18 cellular contexts compared by ENCODE assay signal in genomic region chr5:80763873-80764647, GRCh38.
DNase-seq lines count a peak whose midpoint lies in the region; ATAC-seq and TF ChIP-seq lines count a peak whose summit lies in the region.
"Had no signal": no experiment of that assay in that cellular context is flagged by ENCODE, and none has a peak within 500 bp of the region (broad histone marks: within the 10 kb centered on the region; RNA-seq: fewer than 3 reads in every experiment).

No MANE protein-coding gene starts in this region.

- H2AFZ ChIP-seq in HCT116 (ENCODE audit: low read depth, low read length, poor library complexity, severe bottlenecking), result no peak overlapping the region

- DNase-seq in HCT116 (ENCODE audit: low read depth, low spot score) (no peak), RPMI7951 (ENCODE audit: low read depth) (peak; percentile 3), epithelial cell of esophagus (ENCODE audit: low read depth) (peak; percentile 12), AG08396 (ENCODE audit: low spot score) (no peak), NCI-H2171 (lab: John Stamatoyannopoulos, UW) (no peak)
- DNase-seq in CD4-positive, alpha-beta memory T cell, result no peak
- DNase-seq in stimulated activated naive CD4-positive, alpha-beta T cell (lab: John Stamatoyannopoulos, UW), result no peak
- DNase-seq: AML-193; CD4-positive, alpha-beta T cell; DMS79; GF-D8; Karpas-422; NCI-H1436; NCI-H526; Right ventricle myocardium superior had no signal

- no peaks in the 10 kb centered on the region for H3K9me2 ChIP-seq in HCT116 (ENCODE audit: insufficient read depth)

- peak overlapping the region; percentile 37 for H3K27ac ChIP-seq in 22Rv1
- no peak overlapping the region for H3K27ac ChIP-seq in HCT116 (ENCODE audit: low read depth, low read length)
- H3K27ac ChIP-seq in CD4-positive, alpha-beta memory T cell (ENCODE audit: low read depth, low read length), result no peak overlapping the region

- H3K4me3 ChIP-seq in HCT116 (replicated peaks in 1 of 2; ENCODE audit: low read depth in 1 of 2, low read length in 2 of 2) (no peak overlapping the region), epithelial cell of esophagus (ENCODE audit: low read length) (no peak overlapping the region)
- H3K4me3 ChIP-seq in CD4-positive, alpha-beta memory T cell (ENCODE audit: low read length in 2 of 2), result no peak overlapping the region

- no peak for TF ChIP-seq POLR2A in HCT116 (IDR thresholded peaks at IDR 0.05; ENCODE audit: borderline replicate concordance, extremely low read depth, insufficient read depth, insufficient read length)

- no peak for TF ChIP-seq RAD21 in HCT116 (IDR thresholded peaks at IDR 0.05; ENCODE audit: low read depth)

- H3K79me2 ChIP-seq in HCT116 (ENCODE audit: insufficient read depth, low read length), result no peaks in the 10 kb centered on the region

- H3K4me2 ChIP-seq in HCT116 (ENCODE audit: low read length), result 0 out of 2 replicates have a peak overlapping the region, but pooled peaks have one; percentile 10

- RAD21 ChIA-PET in HCT116 (lab: Charles Lee; ENCODE audit: low non-redundant PET in 1 of 2, low total read pairs in 2 of 2, uncharacterized antibody in 2 of 2, unreplicated experiment in 2 of 2), result no interaction called here

- CTCF ChIA-PET in HCT116 (lab: Charles Lee), result no interaction called here
- CTCF ChIA-PET in CD4-positive, alpha-beta memory T cell (lab: Charles Lee; ENCODE audit: partially characterized antibody), result interaction anchor here (1.0 kb wide), 1 partner anchor 8 kb away, joined by 3 read pairs; no protein-coding TSS in a partner anchor

- TF ChIP-seq CTCF in 22Rv1 (IDR thresholded peaks at IDR 0.05), result no peak
- no peak for TF ChIP-seq CTCF in HCT116 (IDR thresholded peaks at IDR 0.05 in 2 of 3, conservative IDR thresholded peaks at IDR 0.05 in 1 of 3; ENCODE audit: borderline replicate concordance in 1 of 3, insufficient read depth in 1 of 3, low read depth in 2 of 3, low read length in 2 of 3)
- TF ChIP-seq CTCF in epithelial cell of esophagus (IDR thresholded peaks at IDR 0.05; ENCODE audit: insufficient read depth, low read depth, low read length, missing control alignments), result no peak

- H3K4me3 Mint-ChIP-seq in CD4-positive, alpha-beta memory T cell, result no peak overlapping the region
- H3K4me3 Mint-ChIP-seq: CD4-positive, alpha-beta T cell had no signal

- POLR2A ChIA-PET in HCT116 (lab: Charles Lee), result no interaction called here
- POLR2A ChIA-PET in CD4-positive, alpha-beta memory T cell (lab: Charles Lee; ENCODE audit: partially characterized antibody), result no interaction called here

- H3K27ac Mint-ChIP-seq in CD4-positive, alpha-beta memory T cell, result peak overlapping the region in 1 of 7 donors; percentile 3
- H3K27ac Mint-ChIP-seq: CD4-positive, alpha-beta T cell had no signal

- ATAC-seq in HCT116, result 0 out of 2 replicates have a peak, but pooled peaks have one; percentile 29
- ATAC-seq: HepG2, Panc1 had no signal

- no peak overlapping the region for H3K9ac ChIP-seq in HCT116 (ENCODE audit: low read length)

- H3K4me1 ChIP-seq in HCT116 (ENCODE audit: control insufficient read depth in 1 of 2, insufficient read depth in 2 of 2, low read length in 2 of 2), result peaks cover 23 to 47% of the 10 kb centered on the region in 2 experiments
- H3K4me1 ChIP-seq in CD4-positive, alpha-beta memory T cell (ENCODE audit: insufficient read depth, low read length), result peaks cover 22% of the 10 kb centered on the region

- H3K9me3 ChIP-seq in HCT116 (ENCODE audit: control insufficient read depth in 1 of 2, insufficient read depth in 1 of 2, low read depth in 1 of 2, low read length in 2 of 2), result no peaks in the 10 kb centered on the region
- no peaks in the 10 kb centered on the region for H3K9me3 ChIP-seq in CD4-positive, alpha-beta memory T cell (ENCODE audit: control insufficient read depth in 1 of 2, low read length in 2 of 2)

- H3K36me3 Mint-ChIP-seq in CD4-positive, alpha-beta memory T cell, result peaks cover 15 to 29% of the 10 kb centered on the region in 2 donors

- intact Hi-C loops in HCT116 (cut with micrococcal nuclease), result no loop called here
- intact Hi-C loops in CD4-positive, alpha-beta memory T cell (cut with micrococcal nuclease), result no loop called here

- H4K20me1 ChIP-seq in HCT116 (ENCODE audit: insufficient read depth), result no peaks in the 10 kb centered on the region

- H3K4me1 Mint-ChIP-seq in CD4-positive, alpha-beta memory T cell, result peaks cover 15 to 25% (median 23%) of the 10 kb centered on the region in 4 donors

- H3K9me3 Mint-ChIP-seq in CD4-positive, alpha-beta memory T cell, result peaks cover 0 to 1% (median 0%) of the 10 kb centered on the region in 8 donors
- H3K9me3 Mint-ChIP-seq: CD4-positive, alpha-beta T cell had no signal

- BruUV-seq in HCT116 (replicated peaks; lab: Mats Ljungman, UMichigan), result no TSS peak

- H3K27me3 Mint-ChIP-seq in CD4-positive, alpha-beta memory T cell, result no peaks in the 10 kb centered on the region
- H3K27me3 Mint-ChIP-seq: CD4-positive, alpha-beta T cell had no signal

- H3K36me3 ChIP-seq in HCT116 (ENCODE audit: control insufficient read depth in 1 of 2, insufficient read depth in 2 of 2, low read length in 2 of 2), result no peaks in the 10 kb centered on the region
- no peaks in the 10 kb centered on the region for H3K36me3 ChIP-seq in CD4-positive, alpha-beta memory T cell (ENCODE audit: insufficient read depth, low read length)

- no peaks in the 10 kb centered on the region for H3K27me3 ChIP-seq in HCT116 (ENCODE audit: insufficient read depth, low read length)
- H3K27me3 ChIP-seq in CD4-positive, alpha-beta memory T cell (ENCODE audit: insufficient read depth, low read length), result no peaks in the 10 kb centered on the region

TF ChIP-seq in HCT116, 20 proteins besides CTCF, POLR2A, EP300 and RAD21:
- TF ChIP-seq CEBPB (IDR thresholded peaks at IDR 0.05; ENCODE audit: low read depth), result no peak
- no peak for TF ChIP-seq EZH2 (IDR thresholded peaks at IDR 0.05)
- TF ChIP-seq YY1 (IDR thresholded peaks at IDR 0.05; ENCODE audit: extremely low read depth, insufficient replicate concordance, low read depth, low read length), result no peak
- TF ChIP-seq, protein P1, sequence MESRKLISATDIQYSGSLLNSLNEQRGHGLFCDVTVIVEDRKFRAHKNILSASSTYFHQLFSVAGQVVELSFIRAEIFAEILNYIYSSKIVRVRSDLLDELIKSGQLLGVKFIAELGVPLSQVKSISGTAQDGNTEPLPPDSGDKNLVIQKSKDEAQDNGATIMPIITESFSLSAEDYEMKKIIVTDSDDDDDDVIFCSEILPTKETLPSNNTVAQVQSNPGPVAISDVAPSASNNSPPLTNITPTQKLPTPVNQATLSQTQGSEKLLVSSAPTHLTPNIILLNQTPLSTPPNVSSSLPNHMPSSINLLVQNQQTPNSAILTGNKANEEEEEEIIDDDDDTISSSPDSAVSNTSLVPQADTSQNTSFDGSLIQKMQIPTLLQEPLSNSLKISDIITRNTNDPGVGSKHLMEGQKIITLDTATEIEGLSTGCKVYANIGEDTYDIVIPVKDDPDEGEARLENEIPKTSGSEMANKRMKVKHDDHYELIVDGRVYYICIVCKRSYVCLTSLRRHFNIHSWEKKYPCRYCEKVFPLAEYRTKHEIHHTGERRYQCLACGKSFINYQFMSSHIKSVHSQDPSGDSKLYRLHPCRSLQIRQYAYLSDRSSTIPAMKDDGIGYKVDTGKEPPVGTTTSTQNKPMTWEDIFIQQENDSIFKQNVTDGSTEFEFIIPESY (IDR thresholded peaks at IDR 0.05; ENCODE audit: extremely low read depth, insufficient replicate concordance, low read length), result no peak
- no peak for TF ChIP-seq POLR2AphosphoS5 (IDR thresholded peaks at IDR 0.05; ENCODE audit: low read depth, low read length)
- TF ChIP-seq TCF7L2 (IDR thresholded peaks at IDR 0.05; ENCODE audit: borderline replicate concordance, extremely low read depth, insufficient read depth, insufficient read length), result no peak
- TF ChIP-seq, protein P2, sequence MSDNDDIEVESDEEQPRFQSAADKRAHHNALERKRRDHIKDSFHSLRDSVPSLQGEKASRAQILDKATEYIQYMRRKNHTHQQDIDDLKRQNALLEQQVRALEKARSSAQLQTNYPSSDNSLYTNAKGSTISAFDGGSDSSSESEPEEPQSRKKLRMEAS (IDR thresholded peaks at IDR 0.05), result no peak
- no peak for TF ChIP-seq ZNF274 (IDR thresholded peaks at IDR 0.05; ENCODE audit: low read depth, low read length)

Comparison
In these comparisons a context has a peak if more than half of its experiments do, and no peak if none do; other contexts are left out.
1. DNase-seq: peak in RPMI7951 (single experiment) and epithelial cell of esophagus (single experiment); none in HCT116 (single experiment), CD4-positive, alpha-beta memory T cell (0 of 5), AG08396 (single experiment), stimulated activated naive CD4-positive, alpha-beta T cell (0 of 6) and NCI-H2171 (single experiment).